17 cellular contexts compared by ENCODE assay signal in the genomic region with DNA sequence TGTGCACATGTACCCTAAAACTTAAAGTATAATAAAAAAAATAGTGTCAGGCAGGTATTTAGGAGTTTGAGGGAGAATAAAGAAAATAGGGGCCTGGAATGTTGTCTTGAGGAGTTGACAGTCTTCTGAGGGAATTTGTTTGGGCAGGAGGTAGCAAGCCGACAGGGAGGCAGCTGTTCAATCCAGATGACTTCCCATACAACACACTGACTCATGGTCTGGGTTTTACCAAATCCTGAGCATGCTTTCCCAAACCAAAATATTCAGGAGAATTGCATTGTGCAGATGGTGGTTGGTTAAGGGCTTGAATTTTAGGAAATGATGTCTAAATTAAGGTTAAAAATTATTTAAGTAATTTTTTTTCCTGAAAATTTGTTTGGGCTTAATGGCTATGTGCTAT.
DNase-seq lines count a peak whose midpoint lies in the region; ATAC-seq and TF ChIP-seq lines count a peak whose summit lies in the region.
"Had no signal": no experiment of that assay in that cellular context is flagged by ENCODE, and none has a peak within 500 bp of the region (broad histone marks: within the 10 kb centered on the region; RNA-seq: fewer than 3 reads in every experiment).

No MANE protein-coding gene starts in this region.

- H3K4me1 ChIP-seq in breast epithelium (no peaks in the 10 kb centered on the region), smooth muscle cell (ENCODE audit: low read depth) (peaks cover 17% of the 10 kb centered on the region)
- H3K4me1 ChIP-seq: stomach had no signal

- ATAC-seq in T-cell (replicated peaks in 1 of 4) (no peak), HG03439 (IDR thresholded peaks at IDR 0.05; ENCODE audit: unreplicated experiment) (no peak)
- no peak for ATAC-seq in effector memory CD8-positive, alpha-beta T cell (replicated peaks)

- no peaks in the 10 kb centered on the region for H3K9me3 ChIP-seq in breast epithelium
- no peaks in the 10 kb centered on the region for H3K9me3 ChIP-seq in smooth muscle cell (replicated peaks; ENCODE audit: low read depth)
- H3K9me3 ChIP-seq: stomach had no signal

- no peaks in the 10 kb centered on the region for H3K79me2 ChIP-seq in smooth muscle cell (ENCODE audit: low read depth)

- H3K27me3 Mint-ChIP-seq in MCF 10A (ENCODE audit: insufficient read depth, unreplicated experiment) (no peaks in the 10 kb centered on the region), T-cell (no peaks in the 10 kb centered on the region)
- no peaks in the 10 kb centered on the region for H3K27me3 Mint-ChIP-seq in effector memory CD8-positive, alpha-beta T cell
- H3K27me3 Mint-ChIP-seq: B cell, naive B cell had no signal

- no peak for TF ChIP-seq POLR2A in breast epithelium (IDR thresholded peaks at IDR 0.05)

- H3K36me3 Mint-ChIP-seq in MCF 10A (ENCODE audit: insufficient read depth, unreplicated experiment), result no peaks in the 10 kb centered on the region
- H3K36me3 Mint-ChIP-seq in T-cell, result no peaks in the 10 kb centered on the region
- H3K36me3 Mint-ChIP-seq in effector memory CD8-positive, alpha-beta T cell (ENCODE audit: insufficient read depth), result no peaks in the 10 kb centered on the region
- H3K36me3 Mint-ChIP-seq: naive B cell had no signal

- intact Hi-C loops in MCF 10A (cut with micrococcal nuclease), result no loop called here
- intact Hi-C loops in breast epithelium (cut with DNase I; ENCODE audit: low total_unique reads), result no loop called here
- intact Hi-C loops in cardiac septum (cut with DNase I), result no loop called here

- whole genome bisulfite sequencing in smooth muscle cell (ENCODE audit: low lambda C conversion rate), result 19% methylated on average over 1 of the region's 1 CpG

- no peaks in the 10 kb centered on the region for H4K20me1 ChIP-seq in smooth muscle cell (ENCODE audit: low read depth)

- H3K9ac ChIP-seq in smooth muscle cell (ENCODE audit: low read depth), result peak overlapping the region; percentile 28

- CTCF ChIA-PET in MCF 10A (lab: Yijun Ruan, JAX), result interaction anchor here (1.2 kb wide), 1 partner anchor 66 kb away, joined by 3 read pairs; no protein-coding TSS in a partner anchor
- CTCF ChIA-PET in T-cell (lab: Charles Lee), result interaction anchor here (0.6 to 2.2 kb wide), 6 partner anchors 9 to 279 kb away, joined by 3 to 18 read pairs (median 3); no protein-coding TSS in a partner anchor

- H3K27ac ChIP-seq in breast epithelium (no peak overlapping the region), smooth muscle cell (ENCODE audit: low read depth) (peak overlapping the region; percentile 82)
- H3K27ac ChIP-seq: stomach had no signal

- H3K4me1 Mint-ChIP-seq in MCF 10A (ENCODE audit: insufficient read depth, unreplicated experiment) (peaks cover 7% of the 10 kb centered on the region), T-cell (peaks cover 51 to 55% (median 52%) of the 10 kb centered on the region in 3 donors)
- H3K4me1 Mint-ChIP-seq in effector memory CD8-positive, alpha-beta T cell (ENCODE audit: low read depth in 2 of 2), result peaks cover 16 to 17% of the 10 kb centered on the region in 2 donors
- H3K4me1 Mint-ChIP-seq: B cell, naive B cell had no signal

- H3K9me3 Mint-ChIP-seq in MCF 10A (ENCODE audit: unreplicated experiment) (no peaks in the 10 kb centered on the region), T-cell (no peaks in the 10 kb centered on the region)
- no peaks in the 10 kb centered on the region for H3K9me3 Mint-ChIP-seq in effector memory CD8-positive, alpha-beta T cell

- TF ChIP-seq CTCF in MCF 10A (IDR thresholded peaks at IDR 0.05; ENCODE audit: unreplicated experiment) (no peak), breast epithelium (IDR thresholded peaks at IDR 0.05) (no peak), smooth muscle cell (IDR thresholded peaks at IDR 0.05; ENCODE audit: borderline replicate concordance, insufficient read depth, poor library complexity, severe bottlenecking) (no peak)

- peak overlapping the region; percentile 85 for H2AFZ ChIP-seq in smooth muscle cell (ENCODE audit: low read depth)

- H3F3A ChIP-seq in smooth muscle cell (ENCODE audit: low read depth), result no peaks in the 10 kb centered on the region

- no peak for DNase-seq in MCF 10A (ENCODE audit: unreplicated experiment)
- no peak for DNase-seq in breast epithelium (ENCODE audit: low spot score in 2 of 2)
- no peak for DNase-seq in T-cell
- no peak for DNase-seq in effector memory CD8-positive, alpha-beta T cell
- DNase-seq in smooth muscle cell (lab: John Stamatoyannopoulos, UW; ENCODE audit: unreplicated experiment), result no peak
- DNase-seq in cardiac septum (ENCODE audit: low spot score), result no peak
- no peak for DNase-seq in inferior parietal cortex (ENCODE audit: extremely low spot score)
- DNase-seq: activated CD4-positive, alpha-beta T cell treated with anti-CD3 and anti-CD28 coated beads, Interleukin-2, amount 50 U/mL, for 4 hours; DND-41; GOT3; left cardiac atrium; naive B cell; NCI-H2081 treated with DMSO at 0.1 percent for 48 hours; retina; stomach had no signal

- H3K36me3 ChIP-seq in breast epithelium (no peaks in the 10 kb centered on the region), smooth muscle cell (ENCODE audit: low read depth) (no peaks in the 10 kb centered on the region)
- H3K36me3 ChIP-seq: stomach had no signal

- H3K4me3 Mint-ChIP-seq in MCF 10A (ENCODE audit: unreplicated experiment) (no peak overlapping the region), T-cell (peak overlapping the region in 1 of 3 donors; percentile 74)
- peak overlapping the region in 1 of 2 donors; percentile 74 for H3K4me3 Mint-ChIP-seq in effector memory CD8-positive, alpha-beta T cell
- H3K4me3 Mint-ChIP-seq: B cell, naive B cell had no signal

- peak overlapping the region; percentile 66 for H3K4me2 ChIP-seq in smooth muscle cell

- H3K27ac Mint-ChIP-seq in MCF 10A (ENCODE audit: low read depth, unreplicated experiment) (peak overlapping the region; percentile 29), T-cell (peak overlapping the region; percentile 97 to 99)
- peak overlapping the region; percentile 82 to 95 for H3K27ac Mint-ChIP-seq in effector memory CD8-positive, alpha-beta T cell
- H3K27ac Mint-ChIP-seq: B cell, naive B cell had no signal

- POLR2A ChIA-PET in MCF 10A (lab: Yijun Ruan, JAX), result interaction anchor here (1.9 kb wide), 1 partner anchor 10 kb away, joined by 4 read pairs; no protein-coding TSS in a partner anchor
- POLR2A ChIA-PET in T-cell (lab: Charles Lee), result interaction anchor here (0.6 to 2.7 kb wide), 5 partner anchors 9 to 90 kb away, joined by 3 to 16 read pairs (median 4); no protein-coding TSS in a partner anchor

- no TSS peak for BruUV-seq in MCF 10A (replicated peaks; lab: Mats Ljungman, UMichigan)

- H3K27me3 ChIP-seq in breast epithelium (no peaks in the 10 kb centered on the region), smooth muscle cell (ENCODE audit: low read depth) (no peaks in the 10 kb centered on the region)
- H3K27me3 ChIP-seq: stomach had no signal

- H3K4me3 ChIP-seq in breast epithelium, result no peak overlapping the region
- no peak overlapping the region for H3K4me3 ChIP-seq in smooth muscle cell
- H3K4me3 ChIP-seq: stomach had no signal

Comparison
In these comparisons a context has a peak if more than half of its experiments do, and no peak if none do; other contexts are left out.
1. H3K27ac Mint-ChIP-seq: peak in every context shown above with its lines; median percentile 98 in T-cell; 88 in effector memory CD8-positive, alpha-beta T cell; 29 in MCF 10A.